ENCODE assay signal across 20 cellular contexts in genomic region chr5:117461403-117461802, GRCh38.
A peak's percentile ranks its signal among the peaks of the same experiment; 100 is the strongest.
DNase-seq lines count a peak whose midpoint lies in the region; ATAC-seq lines count a peak whose summit lies in the region.
"Had no signal": no experiment of that assay in that cellular context is flagged by ENCODE, and none has a peak within 500 bp of the region (broad histone marks: within the 10 kb centered on the region; RNA-seq: fewer than 3 reads in every experiment).

No MANE protein-coding gene starts in this region.

- intact Hi-C loops in activated CD4-positive, alpha-beta T cell treated with anti-CD3 and anti-CD28 coated beads for 36 hours (cut with DNase I, micrococcal nuclease): no loop called here
- intact Hi-C loops in posterior cingulate gyrus (cut with DNase I): no loop called here

- H3K27ac Mint-ChIP-seq in stimulated activated memory B cell treated with anti-CD40 and anti-IgM and Interleukin-4, amounts not matched to agents 10 μg/mL and 1 μg/mL and 100 μg/mL, for 72 hours: no peak overlapping the region
- no peak overlapping the region for H3K27ac Mint-ChIP-seq in activated CD4-positive, alpha-beta T cell treated with anti-CD3 and anti-CD28 coated beads for 36 hours
- H3K27ac Mint-ChIP-seq: activated CD8-positive, alpha-beta T cell treated with anti-CD3 and anti-CD28 coated beads, Interleukin-2, amount 10 ng/mL, durations not matched to agents 7 days and 5 days; activated T-helper 17 cell treated with anti-CD3 and anti-CD28 coated beads, Interleukin-2, amount 50 U/mL, for 72 hours; B cell; effector memory CD8-positive, alpha-beta T cell; HFFc6 had no signal

- POLR2A ChIA-PET in activated CD4-positive, alpha-beta T cell treated with anti-CD3 and anti-CD28 coated beads for 36 hours (lab: Charles Lee): no interaction called here

- H3K36me3 Mint-ChIP-seq in stimulated activated memory B cell treated with anti-CD40 and anti-IgM and Interleukin-4, amounts not matched to agents 10 μg/mL and 1 μg/mL and 100 μg/mL, for 72 hours: no peaks in the 10 kb centered on the region
- H3K36me3 Mint-ChIP-seq in activated CD4-positive, alpha-beta T cell treated with anti-CD3 and anti-CD28 coated beads for 36 hours (ENCODE audit: low read depth): no peaks in the 10 kb centered on the region

- ATAC-seq in GM19328 (IDR thresholded peaks at IDR 0.05; ENCODE audit: unreplicated experiment) (peak; percentile 53), HG02588 (IDR thresholded peaks at IDR 0.05; ENCODE audit: unreplicated experiment) (peak; percentile 57), HG03354 (IDR thresholded peaks at IDR 0.05; ENCODE audit: poor library complexity, severe bottlenecking, unreplicated experiment) (peak; percentile 83)
- peak; percentile 53 for ATAC-seq in stimulated activated memory B cell treated with anti-CD40 and anti-IgM and Interleukin-4, amounts not matched to agents 10 μg/mL and 1 μg/mL and 100 μg/mL, for 72 hours
- ATAC-seq in activated CD4-positive, alpha-beta T cell treated with anti-CD3 and anti-CD28 coated beads for 36 hours: no peak
- ATAC-seq: activated CD8-positive, alpha-beta T cell treated with anti-CD3 and anti-CD28 coated beads, Interleukin-2, amount 10 ng/mL, durations not matched to agents 7 days and 5 days; activated T-helper 17 cell treated with anti-CD3 and anti-CD28 coated beads, Interleukin-2, amount 50 U/mL, for 72 hours; effector memory CD8-positive, alpha-beta T cell; left lobe of liver; mucosa of descending colon had no signal

- H3K4me3 Mint-ChIP-seq in stimulated activated memory B cell treated with anti-CD40 and anti-IgM and Interleukin-4, amounts not matched to agents 10 μg/mL and 1 μg/mL and 100 μg/mL, for 72 hours: no peak overlapping the region
- H3K4me3 Mint-ChIP-seq in activated CD4-positive, alpha-beta T cell treated with anti-CD3 and anti-CD28 coated beads for 36 hours: no peak overlapping the region
- H3K4me3 Mint-ChIP-seq: activated CD8-positive, alpha-beta T cell treated with anti-CD3 and anti-CD28 coated beads, Interleukin-2, amount 10 ng/mL, durations not matched to agents 7 days and 5 days; activated T-helper 17 cell treated with anti-CD3 and anti-CD28 coated beads, Interleukin-2, amount 50 U/mL, for 72 hours; B cell; central memory CD8-positive, alpha-beta T cell; effector memory CD8-positive, alpha-beta T cell; HFFc6 had no signal

- H3K27me3 Mint-ChIP-seq in stimulated activated memory B cell treated with anti-CD40 and anti-IgM and Interleukin-4, amounts not matched to agents 10 μg/mL and 1 μg/mL and 100 μg/mL, for 72 hours: no peaks in the 10 kb centered on the region
- H3K27me3 Mint-ChIP-seq in activated CD4-positive, alpha-beta T cell treated with anti-CD3 and anti-CD28 coated beads for 36 hours: no peaks in the 10 kb centered on the region
- H3K27me3 Mint-ChIP-seq: activated T-helper 17 cell treated with anti-CD3 and anti-CD28 coated beads, Interleukin-2, amount 50 U/mL, for 72 hours; B cell; central memory CD8-positive, alpha-beta T cell; effector memory CD8-positive, alpha-beta T cell had no signal

- no peaks in the 10 kb centered on the region for H3K4me1 Mint-ChIP-seq in stimulated activated memory B cell treated with anti-CD40 and anti-IgM and Interleukin-4, amounts not matched to agents 10 μg/mL and 1 μg/mL and 100 μg/mL, for 72 hours
- no peaks in the 10 kb centered on the region for H3K4me1 Mint-ChIP-seq in activated CD4-positive, alpha-beta T cell treated with anti-CD3 and anti-CD28 coated beads for 36 hours
- H3K4me1 Mint-ChIP-seq: activated T-helper 17 cell treated with anti-CD3 and anti-CD28 coated beads, Interleukin-2, amount 50 U/mL, for 72 hours; B cell; central memory CD8-positive, alpha-beta T cell had no signal

- no peak for DNase-seq in central memory CD4-positive, alpha-beta T cell
- DNase-seq in activated CD4-positive, alpha-beta T cell treated with anti-CD3 and anti-CD28 coated beads for 36 hours: no peak
- DNase-seq in NCI-H187 (lab: John Stamatoyannopoulos, UW) (no peak), posterior cingulate gyrus (no peak)
- DNase-seq: activated CD8-positive, alpha-beta T cell treated with anti-CD3 and anti-CD28 coated beads, Interleukin-2, amount 10 ng/mL, durations not matched to agents 7 days and 5 days; adrenal gland; DMS153; effector memory CD8-positive, alpha-beta T cell; HFFc6; mucosa of descending colon; NCI-H1436 treated with DMSO at 0.1 percent for 48 hours; OCI-M1 had no signal

- CTCF ChIA-PET in activated CD4-positive, alpha-beta T cell treated with anti-CD3 and anti-CD28 coated beads for 36 hours (lab: Charles Lee): no interaction called here

- H3K9me3 Mint-ChIP-seq in stimulated activated memory B cell treated with anti-CD40 and anti-IgM and Interleukin-4, amounts not matched to agents 10 μg/mL and 1 μg/mL and 100 μg/mL, for 72 hours: no peaks in the 10 kb centered on the region
- H3K9me3 Mint-ChIP-seq in activated CD4-positive, alpha-beta T cell treated with anti-CD3 and anti-CD28 coated beads for 36 hours (ENCODE audit: low read depth): no peaks in the 10 kb centered on the region
- H3K9me3 Mint-ChIP-seq: HFFc6 had no signal
